Comparison of ENCODE assay signal across 8 cellular contexts in genomic region chr22:24555160-24555495, GRCh38.
DNase-seq lines count a peak whose midpoint lies in the region; ATAC-seq and TF ChIP-seq lines count a peak whose summit lies in the region.

No MANE protein-coding gene starts in this region.

- peak; percentile 61 for ATAC-seq in HG03196 (IDR thresholded peaks at IDR 0.05; ENCODE audit: unreplicated experiment)
- peak; percentile 80 to 85 for ATAC-seq in activated CD4-positive, CD25-positive, alpha-beta regulatory T cell treated with anti-CD3 and anti-CD28 coated beads, Interleukin-2, amount 50 U/mL, for 24 hours

- TF ChIP-seq POLR2A in GM18951 (IDR thresholded peaks at IDR 0.05; ENCODE audit: extremely low read depth, insufficient read depth, insufficient read length) = peak; percentile 58

- in situ Hi-C loops in GM18951 (cut with MboI; ENCODE audit: low sequenced_read_pairs, unreplicated experiment) = no loop called here

- DNase-seq in AG08396 (ENCODE audit: low spot score) = peak; percentile 100
- peak; percentile 96 for DNase-seq in NCI-H345 (lab: John Stamatoyannopoulos, UW)
- DNase-seq in cerebellar cortex (ENCODE audit: low spot score) = peak; percentile 99
- peak; percentile 100 for DNase-seq in islet precursor cell
- DNase-seq in stimulated activated CD4-positive, alpha-beta T cell treated with anti-CD3 and anti-CD28 coated beads, Interleukin-12 subunit alpha, Interleukin-12 subunit beta, amount 100 ng/mL, for 48 hours (ENCODE audit: low read depth in 2 of 3, low spot score in 1 of 3) = peak; percentile 100

Comparison
In these comparisons a context has a peak if more than half of its experiments do, and no peak if none do; other contexts are left out.
1. Peak in every context shown above with its lines: DNase-seq and ATAC-seq.